In the genomic region with DNA sequence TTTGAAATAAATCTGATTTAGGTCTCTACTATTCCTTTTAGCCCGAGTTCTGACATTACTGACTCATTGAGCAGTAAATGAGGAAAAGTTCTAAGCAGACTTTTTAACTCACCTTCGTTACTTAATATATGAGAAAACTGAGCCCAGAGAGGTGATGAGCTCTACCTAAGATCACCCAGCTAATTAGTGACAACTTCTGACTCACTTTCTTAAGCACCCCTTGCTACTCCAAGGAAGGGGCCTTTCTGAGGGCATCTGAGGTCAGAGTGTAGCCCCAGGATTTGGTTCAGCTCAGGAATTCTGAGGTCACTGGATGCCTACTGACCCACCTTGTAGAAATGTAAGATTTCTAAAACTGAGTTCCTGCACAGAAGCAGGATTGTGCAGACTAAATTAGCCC, we compare ENCODE assay signal across 24 cellular contexts.
"Had no signal": no experiment of that assay in that cellular context is flagged by ENCODE, and none has a peak within 500 bp of the region (broad histone marks: within the 10 kb centered on the region; RNA-seq: fewer than 3 reads in every experiment).

No MANE protein-coding gene starts in this region.

- H3K27me3 ChIP-seq: esophagus squamous epithelium, gastroesophageal sphincter, right atrium auricular region, suprapubic skin, thyroid gland, uterus had no signal

- H3K9me3 ChIP-seq: esophagus squamous epithelium, gastroesophageal sphincter, left ventricle myocardium inferior, lower lobe of right lung, right atrium auricular region, suprapubic skin, thyroid gland, uterus had no signal

- H3K36me3 Mint-ChIP-seq: naive B cell, type B pancreatic cell had no signal

- H3K4me1 ChIP-seq: right atrium auricular region, suprapubic skin, uterus had no signal

- H3K4me1 Mint-ChIP-seq: immature natural killer cell, naive B cell had no signal

- H3K4me3 ChIP-seq: esophagus squamous epithelium, gastroesophageal sphincter, left ventricle myocardium inferior, lower lobe of right lung, right atrium auricular region, suprapubic skin, thyroid gland, uterus had no signal

- H3K27me3 Mint-ChIP-seq: dendritic cell treated with granulocyte-macrophage colony-stimulating factor and Interleukin-4, amounts not matched to agents 40 ng/mL and 50 ng/mL, for 4 days; effector memory CD8-positive, alpha-beta T cell; memory B cell; naive B cell; type B pancreatic cell had no signal

- FAIRE-seq: colon, keratinocyte, small intestine had no signal

- H3K27ac ChIP-seq: esophagus squamous epithelium, gastroesophageal sphincter, left ventricle myocardium inferior, lower lobe of right lung, right atrium auricular region, suprapubic skin, thyroid gland, uterus had no signal

- DNase-seq: effector memory CD8-positive, alpha-beta T cell; esophagus squamous epithelium; foreskin fibroblast; immature natural killer cell; left cardiac atrium; left ventricle myocardium inferior; lower lobe of right lung; midbrain; naive B cell; nephron progenitor cell; posterior cingulate gyrus; small intestine; stimulated activated CD4-positive, alpha-beta T cell treated with anti-CD3 and anti-CD28 coated beads, Interleukin-12 subunit alpha, Interleukin-12 subunit beta, amount 100 ng/mL, for 4 hours; stimulated activated naive CD4-positive, alpha-beta T cell treated with Interleukin-2 at 50 U/mL for 16 hours; thyroid gland; uterus had no signal

- ATAC-seq: effector memory CD8-positive, alpha-beta T cell; gastroesophageal sphincter; left cardiac atrium; lower lobe of right lung had no signal

- H3K36me3 ChIP-seq: esophagus squamous epithelium, gastroesophageal sphincter, left ventricle myocardium inferior, right atrium auricular region, suprapubic skin, thyroid gland, uterus had no signal

- H3K9me3 Mint-ChIP-seq: dendritic cell treated with granulocyte-macrophage colony-stimulating factor and Interleukin-4, amounts not matched to agents 40 ng/mL and 50 ng/mL, for 4 days; effector memory CD8-positive, alpha-beta T cell; immature natural killer cell; memory B cell; naive B cell; nephron progenitor cell; type B pancreatic cell had no signal

- H3K4me3 Mint-ChIP-seq: dendritic cell treated with granulocyte-macrophage colony-stimulating factor and Interleukin-4, amounts not matched to agents 40 ng/mL and 50 ng/mL, for 4 days; effector memory CD8-positive, alpha-beta T cell; immature natural killer cell; memory B cell; naive B cell; nephron progenitor cell; type B pancreatic cell had no signal

- H3K27ac Mint-ChIP-seq: effector memory CD8-positive, alpha-beta T cell; immature natural killer cell; memory B cell; naive B cell; nephron progenitor cell; type B pancreatic cell had no signal
